In the genomic region with DNA sequence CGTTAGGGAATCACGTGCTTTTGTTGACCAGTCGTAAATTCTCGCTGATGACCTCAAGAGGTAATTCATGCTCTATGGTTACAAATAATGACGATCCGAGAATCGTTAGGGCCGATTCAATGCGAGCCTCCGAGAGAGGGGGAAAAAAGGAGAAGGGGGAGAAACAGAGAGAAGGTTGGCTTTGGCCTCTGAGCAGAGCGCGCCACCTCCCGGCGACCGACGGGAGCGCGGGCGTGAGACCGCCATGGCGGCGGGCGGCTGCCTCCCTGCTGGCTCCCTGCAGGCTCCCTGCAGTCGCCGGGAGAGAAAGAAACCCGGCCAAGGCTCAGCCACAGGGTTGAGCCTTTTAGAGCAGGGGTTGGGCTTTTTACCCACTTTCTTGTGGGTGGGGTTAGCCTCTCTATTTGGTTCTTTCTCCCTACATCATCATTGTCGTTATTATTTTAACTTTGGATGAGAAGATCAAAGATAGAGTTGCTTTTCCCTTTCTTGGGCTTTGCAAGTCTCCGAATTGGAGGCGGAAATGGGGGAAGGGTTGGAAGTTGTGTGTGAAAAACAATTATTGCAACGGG, we compare ENCODE assay signal across 8 cellular contexts. TPM values are rescaled to one million over a fixed set of nuclear protein-coding genes. Genes with fewer than 3 reads are reported as not detected.
DNase-seq lines count a peak whose midpoint lies in the region; ATAC-seq, FAIRE-seq and TF ChIP-seq lines count a peak whose summit lies in the region.

No MANE protein-coding gene starts in this region.

- H3K27ac ChIP-seq in Peyer's patch (peak overlapping the region; percentile 34 to 92 (median 65)), pancreas (no peak overlapping the region), upper lobe of right lung (peak overlapping the region; percentile 25)

- WGBS in pancreas, 2 donors, result 2 to 3% methylated on average over 26 to 30 of the region's 30 CpGs

- TF ChIP-seq POLR2A in Peyer's patch (IDR thresholded peaks at IDR 0.05), result no peak

- H3K27me3 Mint-ChIP-seq in IgD-negative memory B cell, result peaks cover 80% of the 10 kb centered on the region
- peaks cover 96% of the 10 kb centered on the region for H3K27me3 Mint-ChIP-seq in activated T-cell treated with anti-CD3 and anti-CD28 coated beads, Interleukin-2, amount 50 U/mL, for 72 hours (ENCODE audit: low read depth)

- H3K4me1 Mint-ChIP-seq in IgD-negative memory B cell, result peaks cover 17 to 26% (median 21%) of the 10 kb centered on the region in 3 donors
- H3K4me1 Mint-ChIP-seq in activated T-cell treated with anti-CD3 and anti-CD28 coated beads, Interleukin-2, amount 50 U/mL, for 72 hours (ENCODE audit: low read depth), result peaks cover 62% of the 10 kb centered on the region

- H3K4me3 ChIP-seq in Peyer's patch (peak overlapping the region in 3 of 4 donors; percentile 20 to 50 (median 45)), pancreas (peak overlapping the region in 1 of 4 donors; percentile 7), upper lobe of right lung (peak overlapping the region; percentile 55)

- no peaks in the 10 kb centered on the region for H3K9me3 ChIP-seq in Peyer's patch
- no peaks in the 10 kb centered on the region for H3K9me3 ChIP-seq in pancreas
- no peaks in the 10 kb centered on the region for H3K9me3 ChIP-seq in upper lobe of right lung

- peak; percentile 96 for DNase-seq in DMS153 treated with DMSO at 0.1 percent for 48 hours (lab: John Stamatoyannopoulos, UW; ENCODE audit: unreplicated experiment)
- peak; percentile 72 to 90 (median 81) for DNase-seq in Peyer's patch
- peak; percentile 85 to 90 for DNase-seq in activated T-cell treated with anti-CD3 and anti-CD28 coated beads, Interleukin-2, amount 50 U/mL, for 72 hours
- DNase-seq in fibroblast of the conjunctiva (ENCODE audit: low read depth), result peak; percentile 18
- peak in 4 of 6 donors; percentile 52 to 91 (median 72) for DNase-seq in pancreas
- peak; percentile 84 for DNase-seq in upper lobe of right lung
- no peak for DNase-seq in HT-29 (ENCODE audit: low spot score)

- TF ChIP-seq CTCF in Peyer's patch (IDR thresholded peaks at IDR 0.05) (peak; percentile 71 to 86 (median 78)), pancreas (IDR thresholded peaks at IDR 0.05) (peak; percentile 49 to 77 (median 68)), upper lobe of right lung (IDR thresholded peaks at IDR 0.05) (peak; percentile 90)

- peak; percentile 56 to 59 for ATAC-seq in activated T-cell treated with anti-CD3 and anti-CD28 coated beads, Interleukin-2, amount 50 U/mL, for 72 hours (replicated peaks in 1 of 2)
- ATAC-seq in pancreas, result peak; percentile 73 to 83 (median 80)
- peak; percentile 76 for ATAC-seq in upper lobe of right lung

- H3K27ac Mint-ChIP-seq in IgD-negative memory B cell, result peak overlapping the region in 2 of 3 donors; percentile 89 to 90
- no peak overlapping the region for H3K27ac Mint-ChIP-seq in activated T-cell treated with anti-CD3 and anti-CD28 coated beads, Interleukin-2, amount 50 U/mL, for 72 hours

- peaks cover 0 to 28% (median 0%) of the 10 kb centered on the region in 3 donors for H3K36me3 ChIP-seq in Peyer's patch
- H3K36me3 ChIP-seq in pancreas, result no peaks in the 10 kb centered on the region
- H3K36me3 ChIP-seq in upper lobe of right lung, result no peaks in the 10 kb centered on the region

- H3K4me1 ChIP-seq in Peyer's patch, result peaks cover 0 to 51% (median 17%) of the 10 kb centered on the region in 4 donors
- H3K4me1 ChIP-seq in pancreas, result peaks cover 0 to 5% (median 0%) of the 10 kb centered on the region in 3 donors
- peaks cover 28% of the 10 kb centered on the region for H3K4me1 ChIP-seq in upper lobe of right lung

- intact Hi-C loops in pancreas (cut with DNase I), result loop anchor here in 1 of 3 donors (10.0 kb wide), 1 partner anchor 239 kb away; no protein-coding TSS in a partner anchor
- intact Hi-C loops in upper lobe of right lung (cut with DNase I), result loop anchor here (5.0 kb wide), 1 partner anchor 242 kb away; no protein-coding TSS in a partner anchor

- H3K36me3 Mint-ChIP-seq in IgD-negative memory B cell, result no peaks in the 10 kb centered on the region
- H3K36me3 Mint-ChIP-seq in activated T-cell treated with anti-CD3 and anti-CD28 coated beads, Interleukin-2, amount 50 U/mL, for 72 hours (ENCODE audit: insufficient read depth in 2 of 2), result no peaks in the 10 kb centered on the region

- H3K4me3 Mint-ChIP-seq in IgD-negative memory B cell, result peak overlapping the region in 3 of 4 donors; percentile 21 to 79 (median 70)
- peak overlapping the region; percentile 87 to 93 for H3K4me3 Mint-ChIP-seq in activated T-cell treated with anti-CD3 and anti-CD28 coated beads, Interleukin-2, amount 50 U/mL, for 72 hours

- FAIRE-seq in pancreas (lab: Jason Lieb, UNC), result no peak

- H3K9me3 Mint-ChIP-seq in IgD-negative memory B cell, result peaks cover 0 to 2% (median 0%) of the 10 kb centered on the region in 3 donors
- H3K9me3 Mint-ChIP-seq in activated T-cell treated with anti-CD3 and anti-CD28 coated beads, Interleukin-2, amount 50 U/mL, for 72 hours, result no peaks in the 10 kb centered on the region

- H3K27me3 ChIP-seq in Peyer's patch (no peaks in the 10 kb centered on the region), pancreas (peaks cover 0 to 75% (median 9%) of the 10 kb centered on the region in 4 donors), upper lobe of right lung (peaks cover 86% of the 10 kb centered on the region)

RNA-seq across cellular contexts. Expression of a gene that starts 0.3 kb away (rescaled TPM):
- polyA plus RNA-seq in IgD-negative memory B cell (not detected), pancreas (1 to 10 TPM in 1 of 2 donors, under 1 TPM in 1; 0.80 to 1.0 TPM)
- total RNA-seq in Peyer's patch (10 to 100 TPM in 3 of 4 donors, 1 to 10 TPM in 1; 7.7 to 22.5 (median 15.0) TPM), pancreas (under 1 TPM; 0.19 to 0.90 (median 0.26) TPM), upper lobe of right lung (4.4 TPM)
- total RNA-seq in activated T-cell treated with anti-CD3 and anti-CD28 coated beads, Interleukin-2, amount 50 U/mL, for 72 hours, result not detected
- 7.5 and 8.2 TPM in 2 replicates for total RNA-seq in HT-29 (2014; rRNA removed; shearing (Covaris generic))

RNA-seq across cellular contexts. Expression of a gene that starts 3.9 kb away (rescaled TPM):
- 0.34 TPM for polyA plus RNA-seq in IgD-negative memory B cell
- 10 to 100 TPM; 37.0 to 89.3 (median 65.4) TPM for total RNA-seq in Peyer's patch
- total RNA-seq in activated T-cell treated with anti-CD3 and anti-CD28 coated beads, Interleukin-2, amount 50 U/mL, for 72 hours, result 1 to 10 TPM; 2.9 to 8.1 TPM
- 1 to 10 TPM; 1.1 to 5.6 (median 1.6) TPM for total RNA-seq in pancreas
- polyA plus RNA-seq in pancreas, result 1 to 10 TPM; 3.3 to 5.6 TPM
- 13.3 TPM for total RNA-seq in upper lobe of right lung
- 99.5 and 126 TPM in 2 replicates for total RNA-seq in HT-29 (2014; rRNA removed; shearing (Covaris generic))

RNA-seq across cellular contexts. Expression of a gene that starts 10.9 kb away (rescaled TPM):
- polyA plus RNA-seq in IgD-negative memory B cell (not detected), pancreas (1 to 10 TPM; 1.8 TPM)
- total RNA-seq in Peyer's patch (10 to 100 TPM; 34.3 to 98.4 (median 66.7) TPM), pancreas (1 to 10 TPM in 1 of 6 donors, under 1 TPM in 5; 0.12 to 1.2 (median 0.42) TPM), upper lobe of right lung (4.9 TPM)
- total RNA-seq in activated T-cell treated with anti-CD3 and anti-CD28 coated beads, Interleukin-2, amount 50 U/mL, for 72 hours, result under 1 TPM; 0.24 to 0.51 TPM
- total RNA-seq in HT-29 (2014; rRNA removed; shearing (Covaris generic)), result 160 and 174 TPM in 2 replicates

RNA-seq across cellular contexts. Expression of a gene that starts 15.8 kb away (rescaled TPM):
- polyA plus RNA-seq in IgD-negative memory B cell (0.14 TPM), pancreas (under 1 TPM; 0.89 to 0.91 TPM)
- total RNA-seq in Peyer's patch (1 to 10 TPM; 1.8 to 6.6 (median 5.1) TPM), pancreas (1 to 10 TPM in 1 of 6 donors, under 1 TPM in 5; 0.22 to 2.5 (median 0.57) TPM), upper lobe of right lung (4.9 TPM)
- total RNA-seq in activated T-cell treated with anti-CD3 and anti-CD28 coated beads, Interleukin-2, amount 50 U/mL, for 72 hours, result 1 to 10 TPM; 1.9 to 3.3 TPM
- 14.5 and 15.5 TPM in 2 replicates for total RNA-seq in HT-29 (2014; rRNA removed; shearing (Covaris generic))

RNA-seq across cellular contexts. Expression of a gene that starts 16.9 kb away (rescaled TPM):
- polyA plus RNA-seq in IgD-negative memory B cell (not detected), pancreas (1 to 10 TPM; 1.1 to 1.3 TPM)
- total RNA-seq in Peyer's patch (10 to 100 TPM; 10.7 to 22.8 (median 19.0) TPM), pancreas (under 1 TPM in 4 of 6 donors, not detected in 2; 0.35 to 0.94 (median 0.41) TPM), upper lobe of right lung (1.2 TPM)
- 1 to 10 TPM; 1.3 to 1.6 TPM for total RNA-seq in activated T-cell treated with anti-CD3 and anti-CD28 coated beads, Interleukin-2, amount 50 U/mL, for 72 hours
- 37.3 and 39.7 TPM in 2 replicates for total RNA-seq in HT-29 (2014; rRNA removed; shearing (Covaris generic))

Comparison
In these comparisons a context has a peak if more than half of its experiments do, and no peak if none do; other contexts are left out.
1. H3K27ac ChIP-seq: peak in Peyer's patch (4 of 4) and upper lobe of right lung (single experiment); none in pancreas (0 of 4).
2. Peak in every context shown above with its lines, with median percentiles within 50 percentile points of each other: CTCF ChIP-seq and ATAC-seq.